Comparison of ENCODE assay signal across 10 cellular contexts in the genomic region with DNA sequence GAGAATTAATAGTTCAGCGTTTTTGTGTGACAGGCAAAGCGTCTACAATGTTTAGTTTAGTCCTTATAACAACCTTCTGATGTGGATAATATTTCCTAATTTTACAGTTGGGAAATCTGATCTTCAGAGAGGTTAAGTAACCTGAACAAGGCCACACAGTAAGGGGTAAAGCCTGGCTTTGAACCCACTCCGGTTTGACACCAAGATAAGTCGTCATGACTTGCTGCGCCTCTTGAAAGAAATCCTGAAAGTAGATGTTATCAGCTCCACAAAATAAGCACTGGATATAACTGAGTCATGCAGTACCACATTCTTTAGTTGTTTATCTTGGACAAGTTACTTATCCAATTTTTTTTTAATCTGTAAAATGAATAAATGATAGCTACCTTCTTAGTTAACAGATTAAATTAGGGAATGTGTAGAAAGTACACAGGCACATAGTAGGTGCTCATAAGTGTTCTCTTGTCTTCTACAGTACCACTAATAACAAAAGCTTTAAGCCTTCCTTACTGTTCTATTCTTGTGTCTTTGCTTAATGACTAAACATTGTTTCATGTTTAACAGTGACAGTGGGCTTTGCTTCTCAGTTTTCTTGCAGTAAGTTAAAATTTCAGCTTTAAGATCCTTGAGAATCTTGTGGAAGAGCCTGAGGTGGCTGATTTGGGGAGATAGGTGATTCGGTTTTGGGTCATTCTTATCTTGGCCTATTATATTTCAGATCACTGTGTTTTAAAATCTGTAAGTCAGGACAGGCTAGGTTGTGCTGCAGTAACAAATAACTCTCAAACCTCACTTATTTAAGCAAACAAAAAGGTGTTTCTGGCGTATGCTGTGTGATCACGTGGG. TPM values are rescaled to one million over a fixed set of nuclear protein-coding genes. Genes with fewer than 3 reads are reported as not detected.
DNase-seq lines count a peak whose midpoint lies in the region; ATAC-seq and TF ChIP-seq lines count a peak whose summit lies in the region.
"Had no signal": no experiment of that assay in that cellular context is flagged by ENCODE, and none has a peak within 500 bp of the region (broad histone marks: within the 10 kb centered on the region; RNA-seq: fewer than 3 reads in every experiment).

No MANE protein-coding gene starts in this region.

- DNase-seq in Caco-2 = no peak
- DNase-seq in LoVo (ENCODE audit: low spot score) = peak; percentile 25
- DNase-seq in choroid plexus epithelial cell (ENCODE audit: low read depth) = peak; percentile 90
- no peak for DNase-seq in natural killer cell
- DNase-seq in SKM-1 (lab: John Stamatoyannopoulos, UW; ENCODE audit: unreplicated experiment) = no peak
- DNase-seq in effector CD4-positive, alpha-beta T cell = no peak
- DNase-seq in CD14-positive monocyte (ENCODE audit: low spot score) = no peak
- DNase-seq: effector memory CD8-positive, alpha-beta T cell; stimulated activated CD4-positive, alpha-beta T cell treated with anti-CD3 and anti-CD28 coated beads, Interleukin-15, amount 100 ng/mL, for 24 hours had no signal

- H3K4me3 Mint-ChIP-seq in Caco-2 (ENCODE audit: unreplicated experiment) = peak overlapping the region; percentile 84
- H3K4me3 Mint-ChIP-seq in natural killer cell = peak overlapping the region; percentile 99
- H3K4me3 Mint-ChIP-seq in CD14-positive monocyte = peak overlapping the region in 1 of 2 donors; percentile 96

- no peak for TF ChIP-seq CTCF in Caco-2 (IDR thresholded peaks at IDR 0.05; ENCODE audit: insufficient read depth in 1 of 2, low read depth in 1 of 2, low read length in 1 of 2, severe bottlenecking in 1 of 2, unreplicated experiment in 1 of 2)
- no peak for TF ChIP-seq CTCF in choroid plexus epithelial cell (conservative IDR thresholded peaks at IDR 0.05; ENCODE audit: low read depth, low read length)
- no peak for TF ChIP-seq CTCF in natural killer cell (IDR thresholded peaks at IDR 0.05)
- TF ChIP-seq CTCF in CD14-positive monocyte (IDR thresholded peaks at IDR 0.05) = no peak

- H3K9me3 Mint-ChIP-seq in Caco-2 (ENCODE audit: unreplicated experiment) (no peaks in the 10 kb centered on the region), natural killer cell (no peaks in the 10 kb centered on the region), CD14-positive monocyte (peaks cover 0 to 17% (median 10%) of the 10 kb centered on the region in 7 donors)
- H3K9me3 Mint-ChIP-seq: effector memory CD8-positive, alpha-beta T cell had no signal

- no peak overlapping the region for H3K27ac Mint-ChIP-seq in Caco-2 (ENCODE audit: unreplicated experiment)
- peak overlapping the region; percentile 93 to 99 for H3K27ac Mint-ChIP-seq in natural killer cell
- peak overlapping the region in 2 of 7 donors; percentile 41 to 97 for H3K27ac Mint-ChIP-seq in CD14-positive monocyte

- ATAC-seq in natural killer cell = no peak
- ATAC-seq in HG03159 (IDR thresholded peaks at IDR 0.05; ENCODE audit: unreplicated experiment) = no peak
- ATAC-seq: effector memory CD8-positive, alpha-beta T cell had no signal

- no peak overlapping the region for H3K4me3 ChIP-seq in Caco-2 (ENCODE audit: low read depth, low read length)
- H3K4me3 ChIP-seq in choroid plexus epithelial cell (ENCODE audit: low read depth, low read length) = no peak overlapping the region

- H3K4me1 Mint-ChIP-seq in Caco-2 (ENCODE audit: low read depth, unreplicated experiment) (no peaks in the 10 kb centered on the region), natural killer cell (peaks cover 32 to 38% of the 10 kb centered on the region in 2 donors), CD14-positive monocyte (peaks cover 27% of the 10 kb centered on the region)

- H3K36me3 Mint-ChIP-seq in Caco-2 (ENCODE audit: insufficient read depth, unreplicated experiment) (peaks cover 27% of the 10 kb centered on the region), natural killer cell (no peaks in the 10 kb centered on the region), CD14-positive monocyte (peaks cover 37 to 42% of the 10 kb centered on the region in 2 donors)

- H3K27me3 ChIP-seq in Caco-2 (replicated peaks; ENCODE audit: control insufficient read depth, insufficient read depth, low read length) = no peaks in the 10 kb centered on the region

- no peaks in the 10 kb centered on the region for H3K27me3 Mint-ChIP-seq in Caco-2 (ENCODE audit: insufficient read depth, unreplicated experiment)
- H3K27me3 Mint-ChIP-seq in natural killer cell (ENCODE audit: low read depth in 2 of 2) = peaks cover 0 to 4% of the 10 kb centered on the region in 2 donors
- peaks cover 1 to 3% (median 2%) of the 10 kb centered on the region in 3 donors for H3K27me3 Mint-ChIP-seq in CD14-positive monocyte (ENCODE audit: low read depth in 3 of 3)
- H3K27me3 Mint-ChIP-seq: effector memory CD8-positive, alpha-beta T cell had no signal

- POLR2A ChIA-PET in Caco-2 (lab: Charles Lee) = interaction anchor here (0.6 kb wide), 1 partner anchor 252 kb away, joined by 3 read pairs; no protein-coding TSS in a partner anchor

- peaks cover 16% of the 10 kb centered on the region; the same call in 1 of the 2 replicates for H3K4me1 ChIP-seq in Caco-2

- intact Hi-C loops in Caco-2 (cut with micrococcal nuclease; ENCODE audit: unreplicated experiment) = no loop called here
- intact Hi-C loops in natural killer cell (cut with micrococcal nuclease) = loop anchor here (5.0 kb wide), 1 partner anchor 647 kb away; no protein-coding TSS in a partner anchor
- intact Hi-C loops in CD14-positive monocyte (cut with micrococcal nuclease) = loop anchor here (5.0 kb wide), 1 partner anchor 37 kb away; no protein-coding TSS in a partner anchor

- CTCF ChIA-PET in Caco-2 (lab: Charles Lee) = no interaction called here

- H3K9me3 ChIP-seq in Caco-2 = no peaks in the 10 kb centered on the region

- no peaks in the 10 kb centered on the region; the same call in 1 of the 2 replicates for H3K36me3 ChIP-seq in Caco-2 (ENCODE audit: control insufficient read depth, insufficient read depth, low read length)

- BruUV-seq in Caco-2 (replicated peaks; lab: Mats Ljungman, UMichigan) = no TSS peak

RNA-seq across cellular contexts. Expression of a gene that starts 2.1 kb away (rescaled TPM):
- total RNA-seq in Caco-2 (2022) = 22.8 and 24.9 TPM in 2 replicates
- total RNA-seq in natural killer cell = 10 to 100 TPM; 26.3 to 37.9 (median 28.4) TPM
- 1 to 10 TPM; 1.7 to 2.7 TPM for polyA plus RNA-seq in CD14-positive monocyte

Comparison
In these comparisons a context has a peak if more than half of its experiments do, and no peak if none do; other contexts are left out.
1. DNase-seq: peak in LoVo (single experiment) and choroid plexus epithelial cell (single experiment); none in Caco-2 (0 of 2), natural killer cell (single experiment), SKM-1 (single experiment), effector CD4-positive, alpha-beta T cell (single experiment) and CD14-positive monocyte (single experiment).